ENCODE assay signal across 35 cellular contexts in the genomic region with DNA sequence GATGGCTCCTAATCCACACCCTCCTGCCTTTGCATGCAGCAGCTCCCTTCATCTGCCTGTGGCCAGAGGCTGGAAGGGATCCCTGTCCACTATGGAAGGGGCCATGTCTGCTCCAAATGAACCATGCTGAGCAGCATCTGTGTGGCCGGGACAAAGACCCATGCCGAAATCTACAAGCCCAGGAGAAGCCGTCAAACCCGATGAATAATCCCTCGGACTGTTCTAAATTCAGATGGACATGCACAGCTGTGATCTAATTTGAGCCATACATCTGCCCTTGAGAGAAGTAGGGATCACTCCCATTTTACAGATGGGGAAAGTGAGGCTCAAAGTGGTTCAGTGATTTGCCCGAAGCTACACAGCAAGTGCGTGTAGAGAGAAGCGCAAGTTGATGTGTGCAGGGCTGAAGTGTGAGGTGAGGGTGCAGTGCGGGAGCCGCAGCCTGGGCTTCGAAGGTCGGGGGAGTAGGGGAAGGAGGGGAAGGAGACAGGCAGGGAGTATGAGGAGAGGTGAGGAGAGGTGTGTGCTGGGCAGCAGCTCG. TPM values are rescaled to one million over a fixed set of nuclear protein-coding genes. Genes with fewer than 3 reads are reported as not detected.
"Had no signal": no experiment of that assay in that cellular context is flagged by ENCODE, and none has a peak within 500 bp of the region (broad histone marks: within the 10 kb centered on the region; RNA-seq: fewer than 3 reads in every experiment).

No MANE protein-coding gene starts in this region.

- H2AFZ ChIP-seq: hepatocyte had no signal

- H3K36me3 ChIP-seq: adrenal gland, cardiac muscle cell, colonic mucosa, esophagus squamous epithelium, left ventricle myocardium inferior, right atrium auricular region, spleen, suprapubic skin, tibial nerve had no signal

- FAIRE-seq: endometrium, frontal cortex had no signal

- H3K4me1 ChIP-seq: adrenal gland, colonic mucosa, left ventricle myocardium inferior, right atrium auricular region, spleen had no signal

- H3K27ac ChIP-seq: body of pancreas, cardiac muscle cell, colonic mucosa, epithelial cell of prostate, esophagus squamous epithelium, hepatocyte, left ventricle myocardium inferior, right atrium auricular region, spleen, suprapubic skin, tibial nerve had no signal

- H3K9me3 ChIP-seq: adrenal gland, body of pancreas, colonic mucosa, esophagus squamous epithelium, left ventricle myocardium inferior, mucosa of descending colon, right atrium auricular region, spleen, suprapubic skin, tibial nerve had no signal

- H3K27me3 ChIP-seq: body of pancreas, cardiac muscle cell, right atrium auricular region had no signal

- H3K79me2 ChIP-seq: hepatocyte had no signal

- H3K4me3 ChIP-seq: adrenal gland, body of pancreas, cardiac muscle cell, colonic mucosa, esophagus squamous epithelium, hepatocyte, left ventricle myocardium inferior, lung, mucosa of descending colon, right atrium auricular region, spleen, suprapubic skin, tibial nerve had no signal

- H3K4me2 ChIP-seq: hepatocyte had no signal

- DNase-seq: activated CD4-positive, alpha-beta memory T cell treated with anti-CD3 and anti-CD28 coated beads for 36 hours; activated CD4-positive, alpha-beta T cell treated with anti-CD3 and anti-CD28 coated beads, Interleukin-2, amount 10 ng/mL, durations not matched to agents 24 days and 14 days; activated CD8-positive, alpha-beta memory T cell treated with anti-CD3 and anti-CD28 coated beads, Interleukin-2, amount 50 U/mL, for 4 hours; activated effector memory CD4-positive, alpha-beta T cell treated with anti-CD3 and anti-CD28 coated beads, Interleukin-2, amount 50 U/mL, for 16 hours; activated naive CD4-positive, alpha-beta T cell treated with anti-CD3 and anti-CD28 coated beads for 36 hours; activated naive CD8-positive, alpha-beta T cell treated with anti-CD3 and anti-CD28 coated beads for 36 hours; activated T-cell treated with anti-CD3 and anti-CD28 coated beads, Interleukin-2, amount 50 U/mL, for 1 hour; adrenal gland; aorta; cerebellar nuclear complex; colonic mucosa; effector CD8-positive, alpha-beta T cell; esophagus squamous epithelium; islet precursor cell; left ventricle myocardium inferior; mesendoderm; nephron progenitor cell; nucleus accumbens; spleen; stimulated activated naive CD4-positive, alpha-beta T cell had no signal

RNA-seq across cellular contexts. Expression of a gene that starts 22.6 kb away (rescaled TPM):
- total RNA-seq: activated CD4-positive, alpha-beta memory T cell treated with anti-CD3 and anti-CD28 coated beads for 36 hours; activated CD4-positive, alpha-beta T cell treated with anti-CD3 and anti-CD28 coated beads, Interleukin-2, amount 10 ng/mL, durations not matched to agents 24 days and 14 days; activated CD8-positive, alpha-beta memory T cell treated with anti-CD3 and anti-CD28 coated beads for 36 hours; activated T-helper 1 cell treated with anti-CD3 and anti-CD28 coated beads, Interleukin-12 subunit alpha, Interleukin-12 subunit beta, Interleukin-2, Interleukin-4 antibody, amounts not matched to agents 30 ng/mL and 10 ng/mL and 1 ng/mL, durations not matched to agents 14 hours and 24 hours and 36 hours; aorta; cardiac muscle cell; hepatocyte; pulmonary artery endothelial cell; spleen; T-helper 1 cell treated with Interleukin-12 subunit alpha and Interleukin-12 subunit beta and Interleukin-4 antibody, amounts not matched to agents 30 ng/mL and 1 ng/mL, for 36 hours had no signal
- polyA plus RNA-seq: aorta, cardiac muscle cell, hepatocyte, spleen had no signal
